ENCODE assay signal across 1 cellular context in the genomic region with DNA sequence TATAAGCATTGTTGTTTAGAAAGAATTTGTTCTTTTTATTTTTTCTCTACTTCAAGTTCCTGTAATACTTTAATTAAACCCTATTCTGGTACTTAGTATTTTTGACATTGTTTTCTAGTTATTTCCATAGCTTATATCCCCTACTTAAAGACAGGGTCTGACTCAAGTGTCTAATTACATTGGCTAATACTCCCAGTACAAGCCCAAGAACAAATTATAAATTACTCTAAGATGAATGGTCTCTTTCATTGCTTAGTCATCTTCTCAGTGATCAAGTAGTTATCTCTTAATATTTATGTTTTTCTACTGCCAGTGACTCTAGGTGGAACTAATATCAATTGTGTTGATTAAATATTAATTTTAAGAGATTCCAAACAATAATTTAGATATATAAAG.
TF ChIP-seq lines count a peak whose summit lies in the region.

No MANE protein-coding gene starts in this region.

TF ChIP-seq in liver, 16 proteins besides CTCF, POLR2A, EP300 and RAD21 (continued from another document):
- TF ChIP-seq, protein P1, sequence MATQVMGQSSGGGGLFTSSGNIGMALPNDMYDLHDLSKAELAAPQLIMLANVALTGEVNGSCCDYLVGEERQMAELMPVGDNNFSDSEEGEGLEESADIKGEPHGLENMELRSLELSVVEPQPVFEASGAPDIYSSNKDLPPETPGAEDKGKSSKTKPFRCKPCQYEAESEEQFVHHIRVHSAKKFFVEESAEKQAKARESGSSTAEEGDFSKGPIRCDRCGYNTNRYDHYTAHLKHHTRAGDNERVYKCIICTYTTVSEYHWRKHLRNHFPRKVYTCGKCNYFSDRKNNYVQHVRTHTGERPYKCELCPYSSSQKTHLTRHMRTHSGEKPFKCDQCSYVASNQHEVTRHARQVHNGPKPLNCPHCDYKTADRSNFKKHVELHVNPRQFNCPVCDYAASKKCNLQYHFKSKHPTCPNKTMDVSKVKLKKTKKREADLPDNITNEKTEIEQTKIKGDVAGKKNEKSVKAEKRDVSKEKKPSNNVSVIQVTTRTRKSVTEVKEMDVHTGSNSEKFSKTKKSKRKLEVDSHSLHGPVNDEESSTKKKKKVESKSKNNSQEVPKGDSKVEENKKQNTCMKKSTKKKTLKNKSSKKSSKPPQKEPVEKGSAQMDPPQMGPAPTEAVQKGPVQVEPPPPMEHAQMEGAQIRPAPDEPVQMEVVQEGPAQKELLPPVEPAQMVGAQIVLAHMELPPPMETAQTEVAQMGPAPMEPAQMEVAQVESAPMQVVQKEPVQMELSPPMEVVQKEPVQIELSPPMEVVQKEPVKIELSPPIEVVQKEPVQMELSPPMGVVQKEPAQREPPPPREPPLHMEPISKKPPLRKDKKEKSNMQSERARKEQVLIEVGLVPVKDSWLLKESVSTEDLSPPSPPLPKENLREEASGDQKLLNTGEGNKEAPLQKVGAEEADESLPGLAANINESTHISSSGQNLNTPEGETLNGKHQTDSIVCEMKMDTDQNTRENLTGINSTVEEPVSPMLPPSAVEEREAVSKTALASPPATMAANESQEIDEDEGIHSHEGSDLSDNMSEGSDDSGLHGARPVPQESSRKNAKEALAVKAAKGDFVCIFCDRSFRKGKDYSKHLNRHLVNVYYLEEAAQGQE (IDR thresholded peaks at IDR 0.05): no peak
- no peak for TF ChIP-seq FOXA2 (IDR thresholded peaks at IDR 0.05)
- TF ChIP-seq JUND (IDR thresholded peaks at IDR 0.05): no peak
- no peak for TF ChIP-seq NR2F2 (IDR thresholded peaks at IDR 0.05)
- no peak for TF ChIP-seq HNF4A (conservative IDR thresholded peaks at IDR 0.05)
- TF ChIP-seq SP1 (IDR thresholded peaks at IDR 0.05): no peak
- TF ChIP-seq HNF4G (IDR thresholded peaks at IDR 0.05): no peak
- no peak for TF ChIP-seq EGR1 (IDR thresholded peaks at IDR 0.05; ENCODE audit: low read depth in 2 of 2)
- no peak for TF ChIP-seq FOXA1 (IDR thresholded peaks at IDR 0.05)
- TF ChIP-seq GABPA (IDR thresholded peaks at IDR 0.05 in 1 of 2, conservative IDR thresholded peaks at IDR 0.05 in 1 of 2): no peak
- TF ChIP-seq YY1 (IDR thresholded peaks at IDR 0.05): no peak
- TF ChIP-seq, protein P2, sequence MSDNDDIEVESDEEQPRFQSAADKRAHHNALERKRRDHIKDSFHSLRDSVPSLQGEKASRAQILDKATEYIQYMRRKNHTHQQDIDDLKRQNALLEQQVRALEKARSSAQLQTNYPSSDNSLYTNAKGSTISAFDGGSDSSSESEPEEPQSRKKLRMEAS (IDR thresholded peaks at IDR 0.05): no peak
- TF ChIP-seq, protein P3, sequence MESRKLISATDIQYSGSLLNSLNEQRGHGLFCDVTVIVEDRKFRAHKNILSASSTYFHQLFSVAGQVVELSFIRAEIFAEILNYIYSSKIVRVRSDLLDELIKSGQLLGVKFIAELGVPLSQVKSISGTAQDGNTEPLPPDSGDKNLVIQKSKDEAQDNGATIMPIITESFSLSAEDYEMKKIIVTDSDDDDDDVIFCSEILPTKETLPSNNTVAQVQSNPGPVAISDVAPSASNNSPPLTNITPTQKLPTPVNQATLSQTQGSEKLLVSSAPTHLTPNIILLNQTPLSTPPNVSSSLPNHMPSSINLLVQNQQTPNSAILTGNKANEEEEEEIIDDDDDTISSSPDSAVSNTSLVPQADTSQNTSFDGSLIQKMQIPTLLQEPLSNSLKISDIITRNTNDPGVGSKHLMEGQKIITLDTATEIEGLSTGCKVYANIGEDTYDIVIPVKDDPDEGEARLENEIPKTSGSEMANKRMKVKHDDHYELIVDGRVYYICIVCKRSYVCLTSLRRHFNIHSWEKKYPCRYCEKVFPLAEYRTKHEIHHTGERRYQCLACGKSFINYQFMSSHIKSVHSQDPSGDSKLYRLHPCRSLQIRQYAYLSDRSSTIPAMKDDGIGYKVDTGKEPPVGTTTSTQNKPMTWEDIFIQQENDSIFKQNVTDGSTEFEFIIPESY (IDR thresholded peaks at IDR 0.05): no peak
